15 cellular contexts compared by ENCODE assay signal in the genomic region with DNA sequence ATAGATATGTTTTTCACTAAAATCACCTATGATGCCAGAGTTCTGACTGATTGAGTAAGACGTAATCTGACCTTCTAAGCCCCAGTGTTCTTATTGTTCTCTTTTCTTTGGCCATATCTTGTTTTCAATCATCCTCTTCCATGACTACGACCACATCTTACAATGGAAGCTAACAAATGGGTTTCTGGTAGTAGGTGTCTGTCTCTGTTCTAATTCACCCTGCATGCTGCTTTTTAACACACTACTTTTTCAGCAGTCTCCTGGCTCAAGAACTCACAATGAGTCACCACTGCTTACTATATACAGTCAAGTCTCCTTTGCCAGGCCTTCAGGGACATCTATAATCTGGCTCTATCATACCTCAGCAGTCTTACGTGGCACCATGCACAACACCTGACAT.
"Had no signal": no experiment of that assay in that cellular context is flagged by ENCODE, and none has a peak within 500 bp of the region (broad histone marks: within the 10 kb centered on the region; RNA-seq: fewer than 3 reads in every experiment).

No MANE protein-coding gene starts in this region.

- FAIRE-seq: bronchial epithelial cell had no signal

- ATAC-seq: activated CD4-positive, alpha-beta T cell treated with anti-CD3 and anti-CD28 coated beads for 36 hours; activated T-cell treated with anti-CD3 and anti-CD28 coated beads, Interleukin-2, amount 50 U/mL, for 72 hours; stimulated activated naive CD8-positive, alpha-beta T cell treated with anti-CD3 and anti-CD28 coated beads, Interleukin-15, Interleukin-2, amounts not matched to agents 100 U/mL and 50 U/mL, for 24 hours; upper lobe of right lung had no signal

- DNase-seq: activated CD4-positive, alpha-beta memory T cell treated with anti-CD3 and anti-CD28 coated beads, Interleukin-2, amount 10 ng/mL, durations not matched to agents 7 days and 5 days; activated CD4-positive, alpha-beta T cell treated with anti-CD3 and anti-CD28 coated beads for 36 hours; activated CD8-positive, alpha-beta memory T cell treated with anti-CD3 and anti-CD28 coated beads, Interleukin-2, amount 50 U/mL, for 4 hours; activated gamma-delta T cell treated with Interleukin-2 at 50 U/mL for 16 hours; activated naive CD8-positive, alpha-beta T cell treated with anti-CD3 and anti-CD28 coated beads for 36 hours; activated T-cell treated with anti-CD3 and anti-CD28 coated beads, Interleukin-2, amount 50 U/mL, for 72 hours; dorsolateral prefrontal cortex; glutamatergic neuron; ovary; stimulated activated CD4-positive, alpha-beta T cell treated with anti-CD3 and anti-CD28 coated beads, Interleukin-4, amount 100 ng/mL, for 1 hour; stimulated activated CD8-positive, alpha-beta memory T cell treated with anti-CD3 and anti-CD28 coated beads, Interleukin-4, amount 100 ng/mL, for 48 hours; stimulated activated naive CD8-positive, alpha-beta T cell treated with anti-CD3 and anti-CD28 coated beads, Interleukin-15, Interleukin-2, amounts not matched to agents 100 U/mL and 50 U/mL, for 24 hours; upper lobe of right lung; WERI-Rb-1 had no signal
